8 cellular contexts compared by ENCODE assay signal in genomic region chr7:100867040-100867795, GRCh38. TPM values are rescaled to one million over a fixed set of nuclear protein-coding genes. Genes with fewer than 3 reads are reported as not detected.
DNase-seq lines count a peak whose midpoint lies in the region; ATAC-seq and TF ChIP-seq lines count a peak whose summit lies in the region.

TSS of gene TRIP6 (plus strand) at chr7:100867387. CDS start at chr7:100867498, 111 bp downstream.

- H3K36me3 Mint-ChIP-seq in mesothelial cell of epicardium: peaks cover 17% of the 10 kb centered on the region

- peak within 1 kb of the TSS; percentile 99 for H3K27ac Mint-ChIP-seq in mesothelial cell of epicardium

- H3K9me3 ChIP-seq in MG63: no peaks in the 10 kb centered on the region

- no peak for ATAC-seq in HG03439 (IDR thresholded peaks at IDR 0.05; ENCODE audit: unreplicated experiment)

- no peaks in the 10 kb centered on the region for H3K27me3 ChIP-seq in MG63

- no peak for TF ChIP-seq CTCF in mesothelial cell of epicardium (IDR thresholded peaks at IDR 0.05; ENCODE audit: unreplicated experiment)

- DNase-seq in DMS53 (lab: John Stamatoyannopoulos, UW): peak; percentile 46
- no peak for DNase-seq in DMS53 treated with DMSO at 0.1 percent for 48 hours (lab: John Stamatoyannopoulos, UW; ENCODE audit: unreplicated experiment)
- peak; percentile 96 for DNase-seq in MG63
- peak in 2 of 3 experiments; percentile 41 to 51 for DNase-seq in activated CD8-positive, alpha-beta memory T cell treated with anti-CD3 and anti-CD28 coated beads for 48 hours (ENCODE audit: low read depth in 2 of 3, low spot score in 2 of 3)
- DNase-seq in epidermal melanocyte (ENCODE audit: insufficient read length, low spot score): peak; percentile 98
- peak; percentile 78 to 88 for DNase-seq in mesothelial cell of epicardium (ENCODE audit: low spot score in 2 of 2, unreplicated experiment in 2 of 2)
- peak; percentile 86 for DNase-seq in stimulated activated CD8-positive, alpha-beta memory T cell treated with anti-CD3 and anti-CD28 coated beads, Interleukin-4, amount 100 ng/mL, for 48 hours

- peak within 1 kb of the TSS; percentile 95 for H3K4me3 Mint-ChIP-seq in mesothelial cell of epicardium

- H3K27me3 Mint-ChIP-seq in mesothelial cell of epicardium (ENCODE audit: low read depth): no peaks in the 10 kb centered on the region

- H3K4me1 Mint-ChIP-seq in mesothelial cell of epicardium: peaks cover 12% of the 10 kb centered on the region

- no peaks in the 10 kb centered on the region for H3K9me3 Mint-ChIP-seq in mesothelial cell of epicardium

- peaks cover 13% of the 10 kb centered on the region for H3K36me3 ChIP-seq in MG63

- H3K4me3 ChIP-seq in MG63: peak within 1 kb of the TSS; percentile 75

RNA-seq across cellular contexts. Expression of gene TRIP6, which starts in this region (rescaled TPM):
- 147 and 173 TPM in 2 replicates for total RNA-seq in MG63 (2014; rRNA removed; shearing (Covaris generic); ENCODE audit: low replicate concordance)
- 101 to 109 TPM (median 107 TPM) in 3 replicates for total RNA-seq in mesothelial cell of epicardium
